ENCODE assay signal across 1 cellular context in genomic region chr3:195889843-195890407, GRCh38.
TF ChIP-seq lines count a peak whose summit lies in the region.

No MANE protein-coding gene starts in this region.

TF ChIP-seq in HepG2, 621 proteins besides CTCF, POLR2A, EP300 and RAD21 (continued from another document):
- TF ChIP-seq ZNF687 (CRISPR knock-in tag; IDR thresholded peaks at IDR 0.05) (peak; percentile 36; the same call in 1 of the 2 replicates), ZFP36L1 (CRISPR knock-in tag; IDR thresholded peaks at IDR 0.05) (no peak), RBM39 (IDR thresholded peaks at IDR 0.05; ENCODE audit: low read depth, low read length, poor library complexity, severe bottlenecking) (no peak), TERF1 (CRISPR knock-in tag; IDR thresholded peaks at IDR 0.05) (no peak), RFX1 (IDR thresholded peaks at IDR 0.05) (no peak), ZNF225 (CRISPR knock-in tag; IDR thresholded peaks at IDR 0.05) (0 out of 2 replicates have a peak, but pooled peaks have one; percentile 30), NCOR1 (IDR thresholded peaks at IDR 0.05; ENCODE audit: borderline replicate concordance, low read length) (no peak), ZNF234 (CRISPR knock-in tag; conservative IDR thresholded peaks at IDR 0.05) (no peak), NR2C2 (CRISPR knock-in tag; IDR thresholded peaks at IDR 0.05; ENCODE audit: borderline replicate concordance) (peak; percentile 6; the same call in 1 of the 2 replicates), CHCHD3 (CRISPR knock-in tag; IDR thresholded peaks at IDR 0.05) (no peak), ZNF281 (CRISPR knock-in tag; IDR thresholded peaks at IDR 0.05; ENCODE audit: borderline replicate concordance) (peak; percentile 37; the same call in 1 of the 2 replicates), GPN1 (CRISPR knock-in tag; IDR thresholded peaks at IDR 0.05; ENCODE audit: borderline replicate concordance) (no peak), TBP (CRISPR knock-in tag; IDR thresholded peaks at IDR 0.05) (no peak), ZC3H13 (CRISPR knock-in tag; IDR thresholded peaks at IDR 0.05) (0 out of 2 replicates have a peak, but pooled peaks have one; percentile 33), SUZ12 (IDR thresholded peaks at IDR 0.05; ENCODE audit: low read depth, low read length) (no peak), AGO2 (optimal IDR thresholded peaks at IDR 0.05; ENCODE audit: low read depth, low read length) (peak; percentile 44), ZBTB38 (CRISPR knock-in tag; IDR thresholded peaks at IDR 0.05) (0 out of 2 replicates have a peak, but pooled peaks have one; percentile 5), ZNF766 (CRISPR knock-in tag; IDR thresholded peaks at IDR 0.05; ENCODE audit: borderline replicate concordance) (no peak)
TF ChIP-seq in HepG2: peak in this region for 8.
